In the genomic region with DNA sequence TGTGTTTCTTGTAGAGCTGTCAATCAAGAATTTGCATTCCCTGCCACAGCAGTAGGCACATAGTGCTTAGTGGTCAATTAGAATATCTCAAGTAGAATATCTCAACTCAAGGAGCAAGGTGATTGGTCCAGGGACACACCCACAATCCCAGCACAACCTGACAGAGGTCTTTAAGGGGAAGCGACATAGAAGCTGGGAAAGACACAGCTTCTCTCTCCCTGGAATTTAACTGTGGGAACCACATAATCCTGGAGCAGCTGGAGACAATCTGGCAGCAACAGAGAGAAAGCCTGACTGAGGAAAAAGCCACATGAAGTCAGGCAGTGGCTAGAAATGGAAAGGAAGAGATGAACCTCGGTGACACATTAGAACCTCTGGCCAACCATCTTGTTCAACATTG, we compare ENCODE assay signal across 22 cellular contexts.
"Had no signal": no experiment of that assay in that cellular context is flagged by ENCODE, and none has a peak within 500 bp of the region (broad histone marks: within the 10 kb centered on the region; RNA-seq: fewer than 3 reads in every experiment).

No MANE protein-coding gene starts in this region.

- ATAC-seq: esophagus mucosa; gastrocnemius medialis; heart left ventricle; left lobe of liver; natural killer cell treated with Interleukin-12 subunit alpha and Interleukin-12 subunit beta and Interleukin-15 and Interleukin-18, amount 100 ng/mL, for 72 hours; sciatic nerve; stimulated activated naive B cell treated with anti-CD40 and anti-IgM and Interleukin-4, amounts not matched to agents 10 μg/mL and 1 μg/mL and 100 μg/mL, for 72 hours; upper lobe of right lung had no signal

- H3K27me3 ChIP-seq: dorsolateral prefrontal cortex, gastrocnemius medialis, heart left ventricle, hepatocyte, right atrium auricular region, transverse colon, upper lobe of right lung, uterus had no signal

- H3K4me3 ChIP-seq: dorsolateral prefrontal cortex, gastrocnemius medialis, heart left ventricle, hepatocyte, lung, prostate gland, right atrium auricular region, thoracic aorta, transverse colon, upper lobe of right lung, uterus had no signal

- H3K36me3 ChIP-seq: gastrocnemius medialis, heart left ventricle, prostate gland, right atrium auricular region, thoracic aorta, transverse colon, upper lobe of right lung, uterus had no signal

- DNase-seq: dorsolateral prefrontal cortex; effector CD4-positive, alpha-beta T cell; foreskin fibroblast; gastrocnemius medialis; heart left ventricle; kidney; naive B cell; stimulated activated CD4-positive, alpha-beta T cell treated with anti-CD3 and anti-CD28 coated beads, Interleukin-2, amount 100 ng/mL, for 48 hours; stimulated activated naive B cell treated with anti-CD40 and anti-IgM and Interleukin-4, amounts not matched to agents 10 μg/mL and 1 μg/mL and 100 μg/mL, for 72 hours; transverse colon; upper lobe of right lung; uterus had no signal

- H3K4me1 ChIP-seq: gastrocnemius medialis, heart left ventricle, prostate gland, right atrium auricular region, transverse colon, upper lobe of right lung, uterus had no signal

- H3K9me3 ChIP-seq: gastrocnemius medialis, prostate gland, upper lobe of right lung, uterus had no signal

- H3K27ac ChIP-seq: dorsolateral prefrontal cortex, epithelial cell of prostate, gastrocnemius medialis, heart left ventricle, hepatocyte, prostate gland, right atrium auricular region, thoracic aorta, transverse colon, upper lobe of right lung, uterus had no signal
